ENCODE assay signal across 18 cellular contexts in the genomic region with DNA sequence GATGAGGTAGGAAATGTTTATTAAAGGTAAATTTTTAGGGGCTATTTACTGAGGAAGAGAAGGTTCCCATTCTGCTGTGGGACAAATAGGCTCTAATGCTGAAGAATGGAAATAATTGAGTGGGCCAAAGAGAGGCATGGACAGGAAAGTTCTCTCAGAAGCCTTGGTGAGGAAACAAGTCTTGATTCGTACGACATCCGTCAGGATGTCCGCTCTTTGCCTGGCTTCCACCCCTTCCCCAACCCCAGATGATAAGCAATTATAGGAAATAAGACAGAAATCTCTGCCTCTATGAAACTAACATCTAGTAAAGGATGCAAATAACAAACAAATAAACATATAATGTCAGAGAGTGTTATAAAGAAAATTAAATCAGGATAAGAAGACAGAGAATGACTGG.
DNase-seq lines count a peak whose midpoint lies in the region; ATAC-seq, FAIRE-seq and TF ChIP-seq lines count a peak whose summit lies in the region.
"Had no signal": no experiment of that assay in that cellular context is flagged by ENCODE, and none has a peak within 500 bp of the region (broad histone marks: within the 10 kb centered on the region; RNA-seq: fewer than 3 reads in every experiment).

No MANE protein-coding gene starts in this region.

- H3K4me1 ChIP-seq in lower lobe of right lung: no peaks in the 10 kb centered on the region
- peaks cover 0 to 16% (median 0%) of the 10 kb centered on the region in 5 donors for H3K4me1 ChIP-seq in subcutaneous abdominal adipose tissue (ENCODE audit: control insufficient read depth in 5 of 5, insufficient read depth in 5 of 5, low read length in 5 of 5)
- H3K4me1 ChIP-seq in HAP-1: peaks cover 16% of the 10 kb centered on the region

- no peaks in the 10 kb centered on the region for H3K36me3 ChIP-seq in lower lobe of right lung
- H3K36me3 ChIP-seq in subcutaneous abdominal adipose tissue (ENCODE audit: control insufficient read depth in 5 of 5, insufficient read depth in 5 of 5, low read length in 5 of 5): no peaks in the 10 kb centered on the region
- no peaks in the 10 kb centered on the region for H3K36me3 ChIP-seq in HAP-1 (replicated peaks)

- POLR2A ChIA-PET in activated CD4-positive, alpha-beta T cell treated with anti-CD3 and anti-CD28 coated beads, Interleukin-2, amount 10 ng/mL, durations not matched to agents 7 days and 5 days (lab: Charles Lee): no interaction called here
- POLR2A ChIA-PET in activated CD8-positive, alpha-beta T cell treated with anti-CD3 and anti-CD28 coated beads, Interleukin-2, amount 10 ng/mL, durations not matched to agents 7 days and 5 days (lab: Charles Lee): interaction anchor here (1.2 kb wide), 1 partner anchor 11 kb away, joined by 4 read pairs; no protein-coding TSS in a partner anchor

- intact Hi-C loops in lower lobe of right lung (cut with DNase I): no loop called here

- H3K4me3 ChIP-seq in lower lobe of right lung (no peak overlapping the region), subcutaneous abdominal adipose tissue (ENCODE audit: low read depth in 1 of 5, low read length in 5 of 5) (no peak overlapping the region), HAP-1 (no peak overlapping the region)

- CTCF ChIA-PET in activated CD4-positive, alpha-beta T cell treated with anti-CD3 and anti-CD28 coated beads, Interleukin-2, amount 10 ng/mL, durations not matched to agents 7 days and 5 days (lab: Charles Lee): interaction anchor here (4.1 kb wide), 1 partner anchor 12 kb away, joined by 21 read pairs; a partner anchor contains a TSS
- CTCF ChIA-PET in activated CD8-positive, alpha-beta T cell treated with anti-CD3 and anti-CD28 coated beads, Interleukin-2, amount 10 ng/mL, durations not matched to agents 7 days and 5 days (lab: Charles Lee): interaction anchor here (0.8 kb wide), 1 partner anchor 50 kb away, joined by 3 read pairs; no protein-coding TSS in a partner anchor

- H3K9me3 Mint-ChIP-seq in activated CD4-positive, alpha-beta T cell treated with anti-CD3 and anti-CD28 coated beads, Interleukin-2, amount 10 ng/mL, durations not matched to agents 7 days and 5 days: peaks cover 8% of the 10 kb centered on the region
- H3K9me3 Mint-ChIP-seq in IgD-negative memory B cell: no peaks in the 10 kb centered on the region
- peaks cover 8% of the 10 kb centered on the region for H3K9me3 Mint-ChIP-seq in activated CD8-positive, alpha-beta T cell treated with anti-CD3 and anti-CD28 coated beads, Interleukin-2, amount 10 ng/mL, durations not matched to agents 7 days and 5 days (ENCODE audit: insufficient read depth)

- peak overlapping the region; percentile 26 for H3K27ac ChIP-seq in lower lobe of right lung
- H3K27ac ChIP-seq in subcutaneous abdominal adipose tissue (ENCODE audit: low read depth, low read length): peak overlapping the region; percentile 58
- H3K27ac ChIP-seq: RWPE1 had no signal

- H3K27me3 Mint-ChIP-seq in activated CD4-positive, alpha-beta T cell treated with anti-CD3 and anti-CD28 coated beads, Interleukin-2, amount 10 ng/mL, durations not matched to agents 7 days and 5 days: peaks cover 10% of the 10 kb centered on the region
- no peaks in the 10 kb centered on the region for H3K27me3 Mint-ChIP-seq in IgD-negative memory B cell
- H3K27me3 Mint-ChIP-seq in activated CD8-positive, alpha-beta T cell treated with anti-CD3 and anti-CD28 coated beads, Interleukin-2, amount 10 ng/mL, durations not matched to agents 7 days and 5 days (ENCODE audit: low read depth): peaks cover 7% of the 10 kb centered on the region

- peaks cover 2% of the 10 kb centered on the region for H3K36me3 Mint-ChIP-seq in activated CD4-positive, alpha-beta T cell treated with anti-CD3 and anti-CD28 coated beads, Interleukin-2, amount 10 ng/mL, durations not matched to agents 7 days and 5 days (ENCODE audit: low read depth)
- H3K36me3 Mint-ChIP-seq in IgD-negative memory B cell: peaks cover 3% of the 10 kb centered on the region
- H3K36me3 Mint-ChIP-seq in activated CD8-positive, alpha-beta T cell treated with anti-CD3 and anti-CD28 coated beads, Interleukin-2, amount 10 ng/mL, durations not matched to agents 7 days and 5 days (ENCODE audit: low read depth): peaks cover 4% of the 10 kb centered on the region

- peak overlapping the region; percentile 38 for H3K27ac Mint-ChIP-seq in activated CD4-positive, alpha-beta T cell treated with anti-CD3 and anti-CD28 coated beads, Interleukin-2, amount 10 ng/mL, durations not matched to agents 7 days and 5 days
- peak overlapping the region in 2 of 3 donors; percentile 52 to 93 for H3K27ac Mint-ChIP-seq in IgD-negative memory B cell
- H3K27ac Mint-ChIP-seq in activated CD8-positive, alpha-beta T cell treated with anti-CD3 and anti-CD28 coated beads, Interleukin-2, amount 10 ng/mL, durations not matched to agents 7 days and 5 days: no peak overlapping the region

- no peak for DNase-seq in activated CD4-positive, alpha-beta T cell treated with anti-CD3 and anti-CD28 coated beads, Interleukin-2, amount 10 ng/mL, durations not matched to agents 7 days and 5 days
- no peak for DNase-seq in activated CD4-positive, alpha-beta T cell treated with anti-CD3 and anti-CD28 coated beads for 1 hour
- no peak for DNase-seq in lower lobe of right lung
- DNase-seq in HTR-8/SVneo (ENCODE audit: insufficient read length, low spot score): no peak
- no peak for DNase-seq in HAP-1 (ENCODE audit: low spot score in 2 of 2)
- no peak for DNase-seq in activated CD8-positive, alpha-beta T cell treated with anti-CD3 and anti-CD28 coated beads, Interleukin-2, amount 10 ng/mL, durations not matched to agents 7 days and 5 days
- DNase-seq: 8988T; COR-L47; DMS153; IMR-90; NCI-H1436; NCI-H2081 treated with DMSO at 0.1 percent for 48 hours; NK-92 treated with Interleukin-12 subunit alpha and Interleukin-12 subunit beta, amount 100 ng/mL, for 24 hours had no signal

- no peak for TF ChIP-seq CTCF in lower lobe of right lung (IDR thresholded peaks at IDR 0.05)

- no peak overlapping the region for H3K4me3 Mint-ChIP-seq in activated CD4-positive, alpha-beta T cell treated with anti-CD3 and anti-CD28 coated beads, Interleukin-2, amount 10 ng/mL, durations not matched to agents 7 days and 5 days
- peak overlapping the region in 2 of 4 donors; percentile 5 to 77 for H3K4me3 Mint-ChIP-seq in IgD-negative memory B cell
- no peak overlapping the region for H3K4me3 Mint-ChIP-seq in activated CD8-positive, alpha-beta T cell treated with anti-CD3 and anti-CD28 coated beads, Interleukin-2, amount 10 ng/mL, durations not matched to agents 7 days and 5 days
- H3K4me3 Mint-ChIP-seq: CD14-positive monocyte had no signal

- no peak overlapping the region for H3K9ac ChIP-seq in subcutaneous abdominal adipose tissue (ENCODE audit: low read length in 5 of 5)

- no peak for FAIRE-seq in HTR-8/SVneo (lab: Jason Lieb, UNC)

- no peak for ATAC-seq in lower lobe of right lung
- no peak for ATAC-seq in activated CD8-positive, alpha-beta T cell treated with anti-CD3 and anti-CD28 coated beads, Interleukin-2, amount 10 ng/mL, durations not matched to agents 7 days and 5 days
- ATAC-seq: HCT116 had no signal

- H3K9me3 ChIP-seq in lower lobe of right lung (no peaks in the 10 kb centered on the region), subcutaneous abdominal adipose tissue (ENCODE audit: control insufficient read depth in 5 of 5, low read length in 5 of 5) (peaks cover 0 to 5% (median 0%) of the 10 kb centered on the region in 5 donors), HAP-1 (no peaks in the 10 kb centered on the region)

- no peaks in the 10 kb centered on the region for H3K27me3 ChIP-seq in lower lobe of right lung (ENCODE audit: low read depth)
- H3K27me3 ChIP-seq in subcutaneous abdominal adipose tissue (ENCODE audit: control insufficient read depth in 5 of 5, insufficient read depth in 4 of 5, low read length in 5 of 5): no peaks in the 10 kb centered on the region
- no peaks in the 10 kb centered on the region for H3K27me3 ChIP-seq in HAP-1 (ENCODE audit: low read depth)

- in situ Hi-C loops in HAP-1 (cut with MboI; ENCODE audit: low sequenced_read_pairs): no loop called here

- peaks cover 11% of the 10 kb centered on the region for H3K4me1 Mint-ChIP-seq in activated CD4-positive, alpha-beta T cell treated with anti-CD3 and anti-CD28 coated beads, Interleukin-2, amount 10 ng/mL, durations not matched to agents 7 days and 5 days
- H3K4me1 Mint-ChIP-seq in IgD-negative memory B cell: peaks cover 16 to 33% (median 19%) of the 10 kb centered on the region in 3 donors
- peaks cover 7% of the 10 kb centered on the region for H3K4me1 Mint-ChIP-seq in activated CD8-positive, alpha-beta T cell treated with anti-CD3 and anti-CD28 coated beads, Interleukin-2, amount 10 ng/mL, durations not matched to agents 7 days and 5 days (ENCODE audit: low read depth)
